ENCODE assay signal across 19 cellular contexts in the genomic region with DNA sequence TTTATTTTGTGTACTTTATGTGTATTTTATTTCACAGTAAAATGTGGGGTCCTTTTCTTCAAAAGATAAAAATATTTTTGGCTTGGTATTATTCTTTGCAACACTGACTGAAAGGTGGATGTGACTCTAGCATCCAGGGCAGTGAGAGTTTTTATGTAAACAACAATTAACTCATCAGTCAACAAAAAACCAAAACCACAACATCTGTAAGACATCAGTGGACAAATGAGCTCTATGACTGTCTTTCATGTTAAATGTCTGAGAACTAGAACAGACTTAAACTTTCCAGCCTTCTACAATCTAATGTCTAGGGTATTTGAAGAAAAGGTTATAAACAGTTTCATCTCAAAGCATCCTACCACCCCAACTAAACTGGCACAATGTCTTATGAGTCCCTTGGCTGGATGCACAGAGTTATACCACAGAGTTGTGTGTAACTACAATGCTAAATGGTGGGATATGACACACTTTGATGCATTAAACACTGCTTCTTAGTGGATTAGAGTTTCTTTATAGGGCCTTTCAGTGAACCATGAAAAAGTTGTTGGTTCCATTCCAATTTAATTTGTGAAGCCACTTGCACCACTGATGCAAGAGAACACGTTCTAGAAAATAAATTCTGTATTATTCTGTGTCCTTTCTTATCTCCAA.
"Had no signal": no experiment of that assay in that cellular context is flagged by ENCODE, and none has a peak within 500 bp of the region (broad histone marks: within the 10 kb centered on the region; RNA-seq: fewer than 3 reads in every experiment).

No MANE protein-coding gene starts in this region.

- H3K4me3 ChIP-seq: adrenal gland, mucosa of descending colon, neural progenitor cell, psoas muscle, right lobe of liver, thoracic aorta, upper lobe of left lung had no signal

- DNase-seq: activated CD4-positive, alpha-beta T cell treated with anti-CD3 and anti-CD28 coated beads, Interleukin-2, amount 10 ng/mL, durations not matched to agents 7 days and 5 days; activated CD8-positive, alpha-beta T cell treated with anti-CD3 and anti-CD28 coated beads, Interleukin-2, amount 10 ng/mL, durations not matched to agents 7 days and 5 days; activated effector memory CD4-positive, alpha-beta T cell treated with Interleukin-2 at 50 U/mL for 16 hours; activated T-cell treated with anti-CD3 and anti-CD28 coated beads, Interleukin-2, amount 50 U/mL, for 4 hours; adrenal gland; effector memory CD8-positive, alpha-beta T cell; immature natural killer cell; kidney glomerular epithelial cell; left ventricle myocardium superior; mucosa of descending colon; naive B cell; psoas muscle; right lobe of liver; stimulated activated CD4-positive, alpha-beta T cell treated with anti-CD3 and anti-CD28 coated beads, Interleukin-4, amount 100 ng/mL, for 24 hours; T1000; upper lobe of left lung had no signal

- ATAC-seq: activated CD8-positive, alpha-beta T cell treated with anti-CD3 and anti-CD28 coated beads, Interleukin-2, amount 10 ng/mL, durations not matched to agents 7 days and 5 days; activated T-cell treated with anti-CD3 and anti-CD28 coated beads, Interleukin-2, amount 50 U/mL, for 4 hours; effector memory CD8-positive, alpha-beta T cell; left ventricle myocardium superior; mucosa of descending colon; psoas muscle; right lobe of liver; stimulated activated memory B cell treated with anti-CD40 and anti-IgM and Interleukin-4, amounts not matched to agents 10 μg/mL and 1 μg/mL and 100 μg/mL, for 72 hours had no signal
